ENCODE assay signal across 1 cellular context in genomic region chr1:21946836-21947587, GRCh38.
TF ChIP-seq lines count a peak whose summit lies in the region.

No MANE protein-coding gene starts in this region.

TF ChIP-seq in HepG2, 621 proteins besides CTCF, POLR2A, EP300 and RAD21 (continued from another document and continues in another):
- TF ChIP-seq, protein P1, sequence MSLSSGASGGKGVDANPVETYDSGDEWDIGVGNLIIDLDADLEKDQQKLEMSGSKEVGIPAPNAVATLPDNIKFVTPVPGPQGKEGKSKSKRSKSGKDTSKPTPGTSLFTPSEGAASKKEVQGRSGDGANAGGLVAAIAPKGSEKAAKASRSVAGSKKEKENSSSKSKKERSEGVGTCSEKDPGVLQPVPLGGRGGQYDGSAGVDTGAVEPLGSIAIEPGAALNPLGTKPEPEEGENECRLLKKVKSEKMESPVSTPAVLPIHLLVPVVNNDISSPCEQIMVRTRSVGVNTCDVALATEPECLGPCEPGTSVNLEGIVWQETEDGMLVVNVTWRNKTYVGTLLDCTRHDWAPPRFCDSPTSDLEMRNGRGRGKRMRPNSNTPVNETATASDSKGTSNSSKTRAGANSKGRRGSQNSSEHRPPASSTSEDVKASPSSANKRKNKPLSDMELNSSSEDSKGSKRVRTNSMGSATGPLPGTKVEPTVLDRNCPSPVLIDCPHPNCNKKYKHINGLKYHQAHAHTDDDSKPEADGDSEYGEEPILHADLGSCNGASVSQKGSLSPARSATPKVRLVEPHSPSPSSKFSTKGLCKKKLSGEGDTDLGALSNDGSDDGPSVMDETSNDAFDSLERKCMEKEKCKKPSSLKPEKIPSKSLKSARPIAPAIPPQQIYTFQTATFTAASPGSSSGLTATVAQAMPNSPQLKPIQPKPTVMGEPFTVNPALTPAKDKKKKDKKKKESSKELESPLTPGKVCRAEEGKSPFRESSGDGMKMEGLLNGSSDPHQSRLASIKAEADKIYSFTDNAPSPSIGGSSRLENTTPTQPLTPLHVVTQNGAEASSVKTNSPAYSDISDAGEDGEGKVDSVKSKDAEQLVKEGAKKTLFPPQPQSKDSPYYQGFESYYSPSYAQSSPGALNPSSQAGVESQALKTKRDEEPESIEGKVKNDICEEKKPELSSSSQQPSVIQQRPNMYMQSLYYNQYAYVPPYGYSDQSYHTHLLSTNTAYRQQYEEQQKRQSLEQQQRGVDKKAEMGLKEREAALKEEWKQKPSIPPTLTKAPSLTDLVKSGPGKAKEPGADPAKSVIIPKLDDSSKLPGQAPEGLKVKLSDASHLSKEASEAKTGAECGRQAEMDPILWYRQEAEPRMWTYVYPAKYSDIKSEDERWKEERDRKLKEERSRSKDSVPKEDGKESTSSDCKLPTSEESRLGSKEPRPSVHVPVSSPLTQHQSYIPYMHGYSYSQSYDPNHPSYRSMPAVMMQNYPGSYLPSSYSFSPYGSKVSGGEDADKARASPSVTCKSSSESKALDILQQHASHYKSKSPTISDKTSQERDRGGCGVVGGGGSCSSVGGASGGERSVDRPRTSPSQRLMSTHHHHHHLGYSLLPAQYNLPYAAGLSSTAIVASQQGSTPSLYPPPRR (CRISPR knock-in tag; IDR thresholded peaks at IDR 0.05; ENCODE audit: borderline replicate concordance): peak; percentile 84
- TF ChIP-seq ATF7-NPFF (CRISPR knock-in tag; IDR thresholded peaks at IDR 0.05; ENCODE audit: low read depth): no peak
- TF ChIP-seq ATRX (CRISPR knock-in tag; IDR thresholded peaks at IDR 0.05; ENCODE audit: borderline replicate concordance): no peak
- TF ChIP-seq SRSF9 (IDR thresholded peaks at IDR 0.05; ENCODE audit: borderline replicate concordance, insufficient read depth, low read depth, low read length, poor library complexity, severe bottlenecking): no peak
- no peak for TF ChIP-seq MYNN (CRISPR knock-in tag; IDR thresholded peaks at IDR 0.05; ENCODE audit: low read depth)
- TF ChIP-seq THYN1 (CRISPR knock-in tag; IDR thresholded peaks at IDR 0.05; ENCODE audit: borderline replicate concordance, low read depth): no peak
- TF ChIP-seq GFI1 (CRISPR knock-in tag; IDR thresholded peaks at IDR 0.05; ENCODE audit: borderline replicate concordance): no peak
- TF ChIP-seq, protein P2, sequence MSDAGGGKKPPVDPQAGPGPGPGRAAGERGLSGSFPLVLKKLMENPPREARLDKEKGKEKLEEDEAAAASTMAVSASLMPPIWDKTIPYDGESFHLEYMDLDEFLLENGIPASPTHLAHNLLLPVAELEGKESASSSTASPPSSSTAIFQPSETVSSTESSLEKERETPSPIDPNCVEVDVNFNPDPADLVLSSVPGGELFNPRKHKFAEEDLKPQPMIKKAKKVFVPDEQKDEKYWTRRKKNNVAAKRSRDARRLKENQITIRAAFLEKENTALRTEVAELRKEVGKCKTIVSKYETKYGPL (CRISPR knock-in tag; IDR thresholded peaks at IDR 0.05): no peak
- TF ChIP-seq BHLHE40 (IDR thresholded peaks at IDR 0.05; ENCODE audit: low read length): no peak
- no peak for TF ChIP-seq ZEB1 (IDR thresholded peaks at IDR 0.05; ENCODE audit: insufficient replicate concordance, low read depth)
- 0 out of 2 replicates have a peak, but pooled peaks have one; percentile 31 for TF ChIP-seq ZNF124 (CRISPR knock-in tag; IDR thresholded peaks at IDR 0.05)
- TF ChIP-seq, protein P3, sequence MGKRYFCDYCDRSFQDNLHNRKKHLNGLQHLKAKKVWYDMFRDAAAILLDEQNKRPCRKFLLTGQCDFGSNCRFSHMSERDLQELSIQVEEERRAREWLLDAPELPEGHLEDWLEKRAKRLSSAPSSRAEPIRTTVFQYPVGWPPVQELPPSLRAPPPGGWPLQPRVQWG (CRISPR knock-in tag; IDR thresholded peaks at IDR 0.05; ENCODE audit: borderline replicate concordance, low read depth): no peak
- TF ChIP-seq KMT2A (CRISPR knock-in tag; IDR thresholded peaks at IDR 0.05): 0 out of 2 replicates have a peak, but pooled peaks have one; percentile 25
- TF ChIP-seq KAT7 (CRISPR knock-in tag; IDR thresholded peaks at IDR 0.05; ENCODE audit: borderline replicate concordance): no peak
- peak; percentile 16 for TF ChIP-seq CBX1 (IDR thresholded peaks at IDR 0.05; ENCODE audit: low read depth)
- TF ChIP-seq KAT2B (IDR thresholded peaks at IDR 0.05; ENCODE audit: borderline replicate concordance, low read depth, low read length): no peak
- TF ChIP-seq, protein P4, sequence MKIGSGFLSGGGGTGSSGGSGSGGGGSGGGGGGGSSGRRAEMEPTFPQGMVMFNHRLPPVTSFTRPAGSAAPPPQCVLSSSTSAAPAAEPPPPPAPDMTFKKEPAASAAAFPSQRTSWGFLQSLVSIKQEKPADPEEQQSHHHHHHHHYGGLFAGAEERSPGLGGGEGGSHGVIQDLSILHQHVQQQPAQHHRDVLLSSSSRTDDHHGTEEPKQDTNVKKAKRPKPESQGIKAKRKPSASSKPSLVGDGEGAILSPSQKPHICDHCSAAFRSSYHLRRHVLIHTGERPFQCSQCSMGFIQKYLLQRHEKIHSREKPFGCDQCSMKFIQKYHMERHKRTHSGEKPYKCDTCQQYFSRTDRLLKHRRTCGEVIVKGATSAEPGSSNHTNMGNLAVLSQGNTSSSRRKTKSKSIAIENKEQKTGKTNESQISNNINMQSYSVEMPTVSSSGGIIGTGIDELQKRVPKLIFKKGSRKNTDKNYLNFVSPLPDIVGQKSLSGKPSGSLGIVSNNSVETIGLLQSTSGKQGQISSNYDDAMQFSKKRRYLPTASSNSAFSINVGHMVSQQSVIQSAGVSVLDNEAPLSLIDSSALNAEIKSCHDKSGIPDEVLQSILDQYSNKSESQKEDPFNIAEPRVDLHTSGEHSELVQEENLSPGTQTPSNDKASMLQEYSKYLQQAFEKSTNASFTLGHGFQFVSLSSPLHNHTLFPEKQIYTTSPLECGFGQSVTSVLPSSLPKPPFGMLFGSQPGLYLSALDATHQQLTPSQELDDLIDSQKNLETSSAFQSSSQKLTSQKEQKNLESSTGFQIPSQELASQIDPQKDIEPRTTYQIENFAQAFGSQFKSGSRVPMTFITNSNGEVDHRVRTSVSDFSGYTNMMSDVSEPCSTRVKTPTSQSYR (CRISPR knock-in tag; IDR thresholded peaks at IDR 0.05; ENCODE audit: borderline replicate concordance): no peak
- TF ChIP-seq HOXA7 (CRISPR knock-in tag; IDR thresholded peaks at IDR 0.05): no peak
- TF ChIP-seq RARG (CRISPR knock-in tag; IDR thresholded peaks at IDR 0.05; ENCODE audit: low read depth): no peak
- TF ChIP-seq FOXO4 (CRISPR knock-in tag; conservative IDR thresholded peaks at IDR 0.05): no peak
- peak; percentile 31; the same call in 1 of the 2 replicates for TF ChIP-seq ZNF652 (CRISPR knock-in tag; IDR thresholded peaks at IDR 0.05; ENCODE audit: borderline replicate concordance, low read depth)
- TF ChIP-seq MAFG (CRISPR knock-in tag; IDR thresholded peaks at IDR 0.05): no peak
- TF ChIP-seq, protein P5, sequence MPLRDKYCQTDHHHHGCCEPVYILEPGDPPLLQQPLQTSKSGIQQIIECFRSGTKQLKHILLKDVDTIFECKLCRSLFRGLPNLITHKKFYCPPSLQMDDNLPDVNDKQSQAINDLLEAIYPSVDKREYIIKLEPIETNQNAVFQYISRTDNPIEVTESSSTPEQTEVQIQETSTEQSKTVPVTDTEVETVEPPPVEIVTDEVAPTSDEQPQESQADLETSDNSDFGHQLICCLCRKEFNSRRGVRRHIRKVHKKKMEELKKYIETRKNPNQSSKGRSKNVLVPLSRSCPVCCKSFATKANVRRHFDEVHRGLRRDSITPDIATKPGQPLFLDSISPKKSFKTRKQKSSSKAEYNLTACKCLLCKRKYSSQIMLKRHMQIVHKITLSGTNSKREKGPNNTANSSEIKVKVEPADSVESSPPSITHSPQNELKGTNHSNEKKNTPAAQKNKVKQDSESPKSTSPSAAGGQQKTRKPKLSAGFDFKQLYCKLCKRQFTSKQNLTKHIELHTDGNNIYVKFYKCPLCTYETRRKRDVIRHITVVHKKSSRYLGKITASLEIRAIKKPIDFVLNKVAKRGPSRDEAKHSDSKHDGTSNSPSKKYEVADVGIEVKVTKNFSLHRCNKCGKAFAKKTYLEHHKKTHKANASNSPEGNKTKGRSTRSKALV (CRISPR knock-in tag; IDR thresholded peaks at IDR 0.05): 0 out of 2 replicates have a peak, but pooled peaks have one; percentile 74
- no peak for TF ChIP-seq NR2F6 (IDR thresholded peaks at IDR 0.05)
- peak; percentile 72; the same call in 1 of the 2 replicates for TF ChIP-seq NR2F6 (CRISPR knock-in tag; IDR thresholded peaks at IDR 0.05)
- TF ChIP-seq, protein P6, sequence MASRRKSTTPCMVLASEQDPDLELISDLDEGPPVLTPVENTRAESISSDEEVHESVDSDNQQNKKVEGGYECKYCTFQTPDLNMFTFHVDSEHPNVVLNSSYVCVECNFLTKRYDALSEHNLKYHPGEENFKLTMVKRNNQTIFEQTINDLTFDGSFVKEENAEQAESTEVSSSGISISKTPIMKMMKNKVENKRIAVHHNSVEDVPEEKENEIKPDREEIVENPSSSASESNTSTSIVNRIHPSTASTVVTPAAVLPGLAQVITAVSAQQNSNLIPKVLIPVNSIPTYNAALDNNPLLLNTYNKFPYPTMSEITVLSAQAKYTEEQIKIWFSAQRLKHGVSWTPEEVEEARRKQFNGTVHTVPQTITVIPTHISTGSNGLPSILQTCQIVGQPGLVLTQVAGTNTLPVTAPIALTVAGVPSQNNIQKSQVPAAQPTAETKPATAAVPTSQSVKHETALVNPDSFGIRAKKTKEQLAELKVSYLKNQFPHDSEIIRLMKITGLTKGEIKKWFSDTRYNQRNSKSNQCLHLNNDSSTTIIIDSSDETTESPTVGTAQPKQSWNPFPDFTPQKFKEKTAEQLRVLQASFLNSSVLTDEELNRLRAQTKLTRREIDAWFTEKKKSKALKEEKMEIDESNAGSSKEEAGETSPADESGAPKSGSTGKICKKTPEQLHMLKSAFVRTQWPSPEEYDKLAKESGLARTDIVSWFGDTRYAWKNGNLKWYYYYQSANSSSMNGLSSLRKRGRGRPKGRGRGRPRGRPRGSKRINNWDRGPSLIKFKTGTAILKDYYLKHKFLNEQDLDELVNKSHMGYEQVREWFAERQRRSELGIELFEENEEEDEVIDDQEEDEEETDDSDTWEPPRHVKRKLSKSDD (CRISPR knock-in tag; IDR thresholded peaks at IDR 0.05; ENCODE audit: low read depth): no peak
- 0 out of 2 replicates have a peak, but pooled peaks have one; percentile 54 for TF ChIP-seq ZNF552 (CRISPR knock-in tag; IDR thresholded peaks at IDR 0.05; ENCODE audit: borderline replicate concordance)
- TF ChIP-seq PITX1 (CRISPR knock-in tag; IDR thresholded peaks at IDR 0.05): peak; percentile 72
- peak; percentile 65; the same call in 1 of the 2 replicates for TF ChIP-seq SNAPC2 (CRISPR knock-in tag; IDR thresholded peaks at IDR 0.05)
- TF ChIP-seq ZNF207 (IDR thresholded peaks at IDR 0.05; ENCODE audit: borderline replicate concordance): no peak
- TF ChIP-seq ETV5 (CRISPR knock-in tag; IDR thresholded peaks at IDR 0.05; ENCODE audit: borderline replicate concordance): peak; percentile 98
- TF ChIP-seq RFXANK (CRISPR knock-in tag; IDR thresholded peaks at IDR 0.05): no peak
- no peak for TF ChIP-seq AGO1 (IDR thresholded peaks at IDR 0.05; ENCODE audit: low read depth, low read length, poor library complexity, severe bottlenecking)
- 0 out of 2 replicates have a peak, but pooled peaks have one; percentile 51 for TF ChIP-seq ZNF274 (CRISPR knock-in tag; IDR thresholded peaks at IDR 0.05)
- TF ChIP-seq, protein P7, sequence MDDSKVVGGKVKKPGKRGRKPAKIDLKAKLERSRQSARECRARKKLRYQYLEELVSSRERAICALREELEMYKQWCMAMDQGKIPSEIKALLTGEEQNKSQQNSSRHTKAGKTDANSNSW (CRISPR knock-in tag; IDR thresholded peaks at IDR 0.05; ENCODE audit: borderline replicate concordance): no peak
- no peak for TF ChIP-seq KDM5A (IDR thresholded peaks at IDR 0.05; ENCODE audit: borderline replicate concordance, low read length)
- TF ChIP-seq, protein P8, sequence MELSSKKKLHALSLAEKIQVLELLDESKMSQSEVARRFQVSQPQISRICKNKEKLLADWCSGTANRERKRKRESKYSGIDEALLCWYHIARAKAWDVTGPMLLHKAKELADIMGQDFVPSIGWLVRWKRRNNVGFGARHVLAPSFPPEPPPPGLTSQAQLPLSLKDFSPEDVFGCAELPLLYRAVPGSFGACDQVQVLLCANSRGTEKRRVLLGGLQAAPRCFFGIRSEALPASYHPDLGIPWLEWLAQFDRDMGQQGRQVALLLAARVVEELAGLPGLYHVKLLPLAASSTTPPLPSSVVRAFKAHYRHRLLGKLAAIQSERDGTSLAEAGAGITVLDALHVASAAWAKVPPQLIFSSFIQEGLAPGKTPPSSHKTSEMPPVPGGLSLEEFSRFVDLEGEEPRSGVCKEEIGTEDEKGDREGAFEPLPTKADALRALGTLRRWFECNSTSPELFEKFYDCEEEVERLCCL (CRISPR knock-in tag; IDR thresholded peaks at IDR 0.05; ENCODE audit: borderline replicate concordance): no peak
- TF ChIP-seq REXO4 (CRISPR knock-in tag; IDR thresholded peaks at IDR 0.05; ENCODE audit: borderline replicate concordance): no peak
- TF ChIP-seq EZH2 (conservative IDR thresholded peaks at IDR 0.05; ENCODE audit: low read depth, low read length): no peak
- TF ChIP-seq ZNF614 (CRISPR knock-in tag; IDR thresholded peaks at IDR 0.05; ENCODE audit: borderline replicate concordance): peak; percentile 70
- TF ChIP-seq, protein P9, sequence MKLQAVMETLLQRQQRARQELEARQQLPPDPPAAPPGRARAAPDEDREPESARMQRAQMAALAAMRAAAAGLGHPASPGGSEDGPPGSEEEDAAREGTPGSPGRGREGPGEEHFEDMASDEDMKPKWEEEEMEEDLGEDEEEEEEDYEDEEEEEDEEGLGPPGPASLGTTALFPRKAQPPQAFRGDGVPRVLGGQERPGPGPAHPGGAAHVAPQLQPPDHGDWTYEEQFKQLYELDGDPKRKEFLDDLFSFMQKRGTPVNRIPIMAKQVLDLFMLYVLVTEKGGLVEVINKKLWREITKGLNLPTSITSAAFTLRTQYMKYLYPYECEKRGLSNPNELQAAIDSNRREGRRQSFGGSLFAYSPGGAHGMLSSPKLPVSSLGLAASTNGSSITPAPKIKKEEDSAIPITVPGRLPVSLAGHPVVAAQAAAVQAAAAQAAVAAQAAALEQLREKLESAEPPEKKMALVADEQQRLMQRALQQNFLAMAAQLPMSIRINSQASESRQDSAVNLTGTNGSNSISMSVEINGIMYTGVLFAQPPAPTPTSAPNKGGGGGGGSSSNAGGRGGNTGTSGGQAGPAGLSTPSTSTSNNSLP (IDR thresholded peaks at IDR 0.05; ENCODE audit: low read depth, low read length): no peak
- TF ChIP-seq ZNF709 (CRISPR knock-in tag; IDR thresholded peaks at IDR 0.05): no peak
